Comparison of ENCODE assay signal across 18 cellular contexts in genomic region chr6:36526066-36526465, GRCh38. TPM values are rescaled to one million over a fixed set of nuclear protein-coding genes. Genes with fewer than 3 reads are reported as not detected.
DNase-seq lines count a peak whose midpoint lies in the region; ATAC-seq and TF ChIP-seq lines count a peak whose summit lies in the region.
"Had no signal": no experiment of that assay in that cellular context is flagged by ENCODE, and none has a peak within 500 bp of the region (broad histone marks: within the 10 kb centered on the region; RNA-seq: fewer than 3 reads in every experiment).

No MANE protein-coding gene starts in this region.

- peak overlapping the region; percentile 12 for H3K27ac Mint-ChIP-seq in activated CD4-positive, alpha-beta T cell treated with anti-CD3 and anti-CD28 coated beads, Interleukin-2, amount 10 ng/mL, durations not matched to agents 24 days and 14 days
- peak overlapping the region; percentile 89 for H3K27ac Mint-ChIP-seq in T-helper 17 cell
- H3K27ac Mint-ChIP-seq: activated B cell treated with CpG ODN at 0.5 μM for 24 hours; activated T-helper 2 cell treated with anti-CD3 and anti-CD28 coated beads, Interferon-gamma antibody, Interleukin-2, Interleukin-4, amounts not matched to agents 10 μg/mL and 5 μg/mL and 100 μg/mL, durations not matched to agents 14 hours and 24 hours and 36 hours had no signal

- no peak for ATAC-seq in T-helper 17 cell
- no peak for ATAC-seq in psoas muscle
- ATAC-seq: HCT116, heart left ventricle had no signal

- TF ChIP-seq POLR2A in suprapubic skin (IDR thresholded peaks at IDR 0.05): no peak

- peaks cover 3% of the 10 kb centered on the region for H3K4me1 ChIP-seq in psoas muscle
- peaks cover 4% of the 10 kb centered on the region for H3K4me1 ChIP-seq in suprapubic skin
- H3K4me1 ChIP-seq: vagina had no signal

- intact Hi-C loops in activated CD4-positive, alpha-beta T cell treated with anti-CD3 and anti-CD28 coated beads, Interleukin-2, amount 10 ng/mL, durations not matched to agents 24 days and 14 days (cut with micrococcal nuclease): no loop called here
- intact Hi-C loops in psoas muscle (cut with DNase I): no loop called here

- peaks cover 5 to 37% of the 10 kb centered on the region in 2 donors for H3K36me3 ChIP-seq in psoas muscle (ENCODE audit: insufficient read depth in 1 of 2, low read depth in 1 of 2)
- peaks cover 41% of the 10 kb centered on the region for H3K36me3 ChIP-seq in suprapubic skin

- H3K27me3 ChIP-seq in psoas muscle (ENCODE audit: insufficient read depth in 3 of 3, low read length in 2 of 3) (no peaks in the 10 kb centered on the region), suprapubic skin (no peaks in the 10 kb centered on the region)
- H3K27me3 ChIP-seq: heart left ventricle, SJCRH30, vagina had no signal

- H3K27ac ChIP-seq in psoas muscle (no peak overlapping the region), suprapubic skin (no peak overlapping the region)
- H3K27ac ChIP-seq: SJCRH30, vagina had no signal

- no peak for TF ChIP-seq CTCF in psoas muscle (IDR thresholded peaks at IDR 0.05)
- no peak for TF ChIP-seq CTCF in suprapubic skin (IDR thresholded peaks at IDR 0.05)

- no peak for TF ChIP-seq EP300 in suprapubic skin (IDR thresholded peaks at IDR 0.05)

- H3K4me3 ChIP-seq in psoas muscle: no peak overlapping the region
- no peak overlapping the region for H3K4me3 ChIP-seq in suprapubic skin
- H3K4me3 ChIP-seq: heart left ventricle, SJCRH30, vagina had no signal

- no peak for DNase-seq in activated CD4-positive, alpha-beta T cell treated with anti-CD3 and anti-CD28 coated beads, Interleukin-2, amount 10 ng/mL, durations not matched to agents 24 days and 14 days
- DNase-seq in activated CD4-positive, alpha-beta T cell treated with anti-CD3 and anti-CD28 coated beads, Interleukin-2, amount 50 U/mL, for 48 hours: no peak
- DNase-seq in GF-D8 (lab: John Stamatoyannopoulos, UW) (peak; percentile 74), T-helper 17 cell (no peak), myocyte (ENCODE audit: low read depth) (peak; percentile 27), psoas muscle (no peak), suprapubic skin (ENCODE audit: low spot score in 2 of 2) (no peak), HuH-7.5 (ENCODE audit: low spot score) (no peak)
- DNase-seq: activated B cell treated with CpG ODN at 0.5 μM for 24 hours; activated CD8-positive, alpha-beta memory T cell treated with anti-CD3 and anti-CD28 coated beads for 24 hours; cortex of kidney; heart left ventricle; NCI-H146; NCI-H69; SJCRH30 had no signal

- H3K9me3 ChIP-seq in T-helper 17 cell (ENCODE audit: control insufficient read depth, low read length, poor library complexity, severe bottlenecking) (no peaks in the 10 kb centered on the region), psoas muscle (no peaks in the 10 kb centered on the region), suprapubic skin (no peaks in the 10 kb centered on the region)
- H3K9me3 ChIP-seq: heart left ventricle, SJCRH30, vagina had no signal

- no peaks in the 10 kb centered on the region for H3K9me3 Mint-ChIP-seq in activated CD4-positive, alpha-beta T cell treated with anti-CD3 and anti-CD28 coated beads, Interleukin-2, amount 10 ng/mL, durations not matched to agents 24 days and 14 days
- H3K9me3 Mint-ChIP-seq: activated B cell treated with CpG ODN at 0.5 μM for 24 hours; activated T-helper 2 cell treated with anti-CD3 and anti-CD28 coated beads, Interferon-gamma antibody, Interleukin-2, Interleukin-4, amounts not matched to agents 10 μg/mL and 5 μg/mL and 100 μg/mL, durations not matched to agents 14 hours and 24 hours and 36 hours had no signal

- no peaks in the 10 kb centered on the region for H3K27me3 Mint-ChIP-seq in activated CD4-positive, alpha-beta T cell treated with anti-CD3 and anti-CD28 coated beads, Interleukin-2, amount 10 ng/mL, durations not matched to agents 24 days and 14 days
- H3K27me3 Mint-ChIP-seq in T-helper 17 cell: no peaks in the 10 kb centered on the region
- H3K27me3 Mint-ChIP-seq: activated B cell treated with CpG ODN at 0.5 μM for 24 hours had no signal

- WGBS in psoas muscle, 3 donors: 69 to 93% (median 90%) methylated on average over 2 of the region's 2 CpGs
- 59% methylated on average over 2 of the region's 2 CpGs for WGBS in suprapubic skin

- no peak overlapping the region for H3K4me3 Mint-ChIP-seq in activated CD4-positive, alpha-beta T cell treated with anti-CD3 and anti-CD28 coated beads, Interleukin-2, amount 10 ng/mL, durations not matched to agents 24 days and 14 days
- no peak overlapping the region for H3K4me3 Mint-ChIP-seq in T-helper 17 cell
- H3K4me3 Mint-ChIP-seq: activated B cell treated with CpG ODN at 0.5 μM for 24 hours had no signal

- H3K36me3 Mint-ChIP-seq in activated CD4-positive, alpha-beta T cell treated with anti-CD3 and anti-CD28 coated beads, Interleukin-2, amount 10 ng/mL, durations not matched to agents 24 days and 14 days (ENCODE audit: low read depth): peaks cover 56% of the 10 kb centered on the region
- peaks cover 8% of the 10 kb centered on the region for H3K36me3 Mint-ChIP-seq in T-helper 17 cell (ENCODE audit: low read depth)

- peaks cover 15% of the 10 kb centered on the region for H3K4me1 Mint-ChIP-seq in activated CD4-positive, alpha-beta T cell treated with anti-CD3 and anti-CD28 coated beads, Interleukin-2, amount 10 ng/mL, durations not matched to agents 24 days and 14 days
- H3K4me1 Mint-ChIP-seq in T-helper 17 cell: peaks cover 26% of the 10 kb centered on the region

RNA-seq across cellular contexts. Expression of gene STK38, which starts 21.2 kb away (rescaled TPM):
- total RNA-seq in activated CD4-positive, alpha-beta T cell treated with anti-CD3 and anti-CD28 coated beads, Interleukin-2, amount 10 ng/mL, durations not matched to agents 24 days and 14 days: 20.7 and 21.5 TPM in 2 replicates
- total RNA-seq in T-helper 17 cell: 10 to 100 TPM; 85.0 to 85.5 TPM
- total RNA-seq in myocyte: 39.8 and 47.4 TPM in 2 replicates
- polyA plus RNA-seq in myocyte (2012): 44.2 TPM
- 10 to 100 TPM in 3 of 4 donors, 1 to 10 TPM in 1; 7.7 to 13.6 (median 12.6) TPM for total RNA-seq in psoas muscle
- polyA plus RNA-seq in psoas muscle: 10 to 100 TPM in 1 of 3 donors, 1 to 10 TPM in 2; 8.1 to 18.9 (median 8.4) TPM
- total RNA-seq in suprapubic skin: 10 to 100 TPM; 23.0 to 33.8 (median 27.0) TPM

Comparison
In these comparisons a context has a peak if more than half of its experiments do, and no peak if none do; other contexts are left out.
1. DNase-seq: peak in GF-D8 (single experiment) and myocyte (single experiment); none in activated CD4-positive, alpha-beta T cell treated with anti-CD3 and anti-CD28 coated beads, Interleukin-2, amount 10 ng/mL, durations not matched to agents 24 days and 14 days (single experiment), activated CD4-positive, alpha-beta T cell treated with anti-CD3 and anti-CD28 coated beads, Interleukin-2, amount 50 U/mL, for 48 hours (0 of 2), T-helper 17 cell (0 of 3), psoas muscle (0 of 2), suprapubic skin (0 of 2) and HuH-7.5 (single experiment).